15 cellular contexts compared by ENCODE assay signal in the genomic region with DNA sequence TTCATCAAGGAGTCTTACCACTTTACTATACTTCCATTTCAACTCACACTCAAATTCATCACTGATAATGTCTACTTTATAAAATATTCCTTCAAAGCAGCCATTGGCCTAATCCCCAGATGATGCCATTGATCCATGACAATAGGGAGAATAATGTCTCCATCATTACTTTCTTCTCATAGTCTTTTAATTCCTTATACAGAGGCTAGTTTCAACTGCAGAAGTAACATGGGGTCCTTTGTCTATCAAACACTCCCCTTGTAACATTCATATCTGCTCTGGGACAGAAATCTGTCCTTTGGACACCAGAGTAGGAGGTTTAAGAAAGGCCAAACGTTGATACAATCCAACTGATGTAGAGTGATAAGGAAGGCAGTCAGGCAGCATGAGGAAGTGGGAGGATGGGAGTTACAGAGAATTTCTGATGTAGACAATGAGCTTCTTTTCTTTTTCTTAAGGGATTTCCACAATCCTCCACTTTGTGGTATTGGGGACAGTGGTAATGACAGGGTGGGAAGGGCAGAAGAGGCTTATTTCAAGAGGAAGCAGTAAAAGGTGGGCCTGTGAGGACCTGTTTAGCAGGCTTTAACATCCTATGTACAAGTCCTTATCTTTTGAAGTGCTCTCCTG. TPM values are rescaled to one million over a fixed set of nuclear protein-coding genes. Genes with fewer than 3 reads are reported as not detected.
A peak's percentile ranks its signal among the peaks of the same experiment; 100 is the strongest.
DNase-seq lines count a peak whose midpoint lies in the region; ATAC-seq and TF ChIP-seq lines count a peak whose summit lies in the region.
"Had no signal": no experiment of that assay in that cellular context is flagged by ENCODE, and none has a peak within 500 bp of the region (broad histone marks: within the 10 kb centered on the region; RNA-seq: fewer than 3 reads in every experiment).

No MANE protein-coding gene starts in this region.

- no peaks in the 10 kb centered on the region for H3K27me3 ChIP-seq in CD8-positive, alpha-beta T cell (ENCODE audit: insufficient read depth, low read length)
- H3K27me3 ChIP-seq in SU-DHL-6 (ENCODE audit: low read length) (no peaks in the 10 kb centered on the region), prostate gland (replicated peaks; ENCODE audit: insufficient read depth) (no peaks in the 10 kb centered on the region)
- H3K27me3 ChIP-seq: uterus had no signal

- H2AFZ ChIP-seq in SU-DHL-6 (ENCODE audit: low read depth, low read length, severe bottlenecking): peak overlapping the region; percentile 1

- peaks cover 43% of the 10 kb centered on the region for H3F3A ChIP-seq in SU-DHL-6 (ENCODE audit: insufficient read depth)

- TF ChIP-seq CTCF in CD8-positive, alpha-beta T cell (IDR thresholded peaks at IDR 0.05): no peak
- TF ChIP-seq CTCF in SU-DHL-6 (IDR thresholded peaks at IDR 0.05; ENCODE audit: insufficient read depth, low read length, poor library complexity, severe bottlenecking) (no peak), prostate gland (IDR thresholded peaks at IDR 0.05) (no peak)

- H3K27ac ChIP-seq in CD8-positive, alpha-beta T cell (ENCODE audit: low read depth, low read length): no peak overlapping the region
- peak overlapping the region; percentile 80 for H3K27ac ChIP-seq in SU-DHL-6 (ENCODE audit: low read depth, low read length)
- H3K27ac ChIP-seq in prostate gland: no peak overlapping the region

- H3K9me2 ChIP-seq in SU-DHL-6 (replicated peaks; ENCODE audit: insufficient read depth, low read length): no peaks in the 10 kb centered on the region

- H3K4me1 ChIP-seq in CD8-positive, alpha-beta T cell (ENCODE audit: insufficient read depth, low read length): no peaks in the 10 kb centered on the region
- H3K4me1 ChIP-seq in prostate gland (replicated peaks): no peaks in the 10 kb centered on the region
- H3K4me1 ChIP-seq: uterus had no signal

- no peak overlapping the region for H3K4me3 ChIP-seq in CD8-positive, alpha-beta T cell (ENCODE audit: low read depth, low read length)
- H3K4me3 ChIP-seq in SU-DHL-6 (ENCODE audit: insufficient read depth, low read length, poor library complexity, severe bottlenecking) (peak overlapping the region; percentile 0), prostate gland (no peak overlapping the region)
- H3K4me3 ChIP-seq: uterus had no signal

- no peaks in the 10 kb centered on the region for H4K20me1 ChIP-seq in SU-DHL-6 (ENCODE audit: low read depth, low read length)

- H3K79me2 ChIP-seq in SU-DHL-6 (ENCODE audit: insufficient read depth, low read length): no peaks in the 10 kb centered on the region

- POLR2A ChIA-PET in CD8-positive, alpha-beta T cell (lab: Charles Lee): interaction anchor here (1.1 kb wide), 1 partner anchor 96 kb away, joined by 3 read pairs; no protein-coding TSS in a partner anchor

- H3K9me3 Mint-ChIP-seq in CD8-positive, alpha-beta T cell: no peaks in the 10 kb centered on the region
- peaks cover 0 to 5% (median 3%) of the 10 kb centered on the region in 7 donors for H3K9me3 Mint-ChIP-seq in naive B cell

- no peaks in the 10 kb centered on the region for H3K36me3 Mint-ChIP-seq in CD8-positive, alpha-beta T cell
- no peaks in the 10 kb centered on the region for H3K36me3 Mint-ChIP-seq in naive B cell
- H3K36me3 Mint-ChIP-seq: CD4-positive, CD25-positive, alpha-beta regulatory T cell had no signal

- H3K9ac ChIP-seq in SU-DHL-6 (ENCODE audit: low read length): peak overlapping the region; percentile 30; the same call in 1 of the 2 replicates

- peak overlapping the region; percentile 46 for H3K4me2 ChIP-seq in SU-DHL-6 (ENCODE audit: low read depth, low read length, poor library complexity, severe bottlenecking)

- 6% methylated on average over 1 of the region's 1 CpG for WGBS in prostate gland

- peaks cover 6% of the 10 kb centered on the region for H3K4me1 Mint-ChIP-seq in CD8-positive, alpha-beta T cell (ENCODE audit: low read depth)
- H3K4me1 Mint-ChIP-seq in naive B cell: peaks cover 48 to 73% (median 67%) of the 10 kb centered on the region in 3 donors

- no peaks in the 10 kb centered on the region for H3K36me3 ChIP-seq in CD8-positive, alpha-beta T cell (ENCODE audit: insufficient read depth, low read length)
- 0 out of 2 replicates have a peak, but pooled peaks cover 3% of the 10 kb centered on the region for H3K36me3 ChIP-seq in SU-DHL-6 (ENCODE audit: low read length)
- H3K36me3 ChIP-seq in prostate gland: no peaks in the 10 kb centered on the region
- H3K36me3 ChIP-seq: uterus had no signal

- no peak for ATAC-seq in CD8-positive, alpha-beta T cell
- ATAC-seq in GM19035 (IDR thresholded peaks at IDR 0.05; ENCODE audit: unreplicated experiment) (peak; percentile 2), naive B cell (ENCODE audit: low read depth in 2 of 2) (no peak)

- intact Hi-C loops in CD8-positive, alpha-beta T cell (cut with DNase I, micrococcal nuclease): no loop called here
- intact Hi-C loops in prostate gland (cut with DNase I): no loop called here

- DNase-seq in CD8-positive, alpha-beta T cell: no peak
- peak; percentile 44 for DNase-seq in naive B cell
- no peak for DNase-seq in T1000 (lab: John Stamatoyannopoulos, UW)
- DNase-seq in NCI-H1694 treated with DMSO at 0.1 percent for 48 hours (lab: John Stamatoyannopoulos, UW): no peak
- no peak for DNase-seq in GOT3 (lab: John Stamatoyannopoulos, UW)
- no peak for DNase-seq in prostate gland (ENCODE audit: low spot score)
- DNase-seq: aorta, glutamatergic neuron, NCI-H1092 treated with DMSO at 0.1 percent for 48 hours, NCI-H748 treated with DMSO at 0.1 percent for 48 hours, retina, uterus had no signal

- H3K4me3 Mint-ChIP-seq in CD8-positive, alpha-beta T cell: no peak overlapping the region
- peak overlapping the region; percentile 59 to 96 (median 82) for H3K4me3 Mint-ChIP-seq in naive B cell

- H3K27ac Mint-ChIP-seq in CD8-positive, alpha-beta T cell: peak overlapping the region; percentile 15
- H3K27ac Mint-ChIP-seq in naive B cell: peak overlapping the region; percentile 100

- TF ChIP-seq POLR2A in prostate gland (IDR thresholded peaks at IDR 0.05): no peak

- CTCF ChIA-PET in CD8-positive, alpha-beta T cell (lab: Charles Lee): interaction anchor here (1.0 to 2.1 kb wide), 4 partner anchors 9 to 44 kb away, joined by 3 to 9 read pairs (median 4); no protein-coding TSS in a partner anchor

- no peaks in the 10 kb centered on the region for H3K9me3 ChIP-seq in CD8-positive, alpha-beta T cell (ENCODE audit: low read length)
- H3K9me3 ChIP-seq in SU-DHL-6 (ENCODE audit: insufficient read depth, low read length) (no peaks in the 10 kb centered on the region), prostate gland (no peaks in the 10 kb centered on the region)
- H3K9me3 ChIP-seq: uterus had no signal

- peaks cover 2% of the 10 kb centered on the region for H3K27me3 Mint-ChIP-seq in CD8-positive, alpha-beta T cell (ENCODE audit: low read depth)
- H3K27me3 Mint-ChIP-seq in naive B cell: no peaks in the 10 kb centered on the region
- H3K27me3 Mint-ChIP-seq: CD4-positive, CD25-positive, alpha-beta regulatory T cell had no signal

RNA-seq across cellular contexts. Expression of a gene that starts 18.9 kb away (rescaled TPM):
- 10 to 100 TPM; 16.2 to 18.5 TPM for total RNA-seq in CD8-positive, alpha-beta T cell
- polyA plus RNA-seq in naive B cell (ENCODE audit: low read depth in 6 of 6): 100 to 1,000 TPM; 219 to 598 (median 388) TPM
- total RNA-seq in prostate gland: 10 to 100 TPM in 1 of 2 donors, 1 to 10 TPM in 1; 7.2 to 14.6 TPM

RNA-seq across cellular contexts. Expression of a gene that starts 45.1 kb away (rescaled TPM):
- 10 to 100 TPM; 40.5 to 45.7 TPM for total RNA-seq in CD8-positive, alpha-beta T cell
- 1,000 to 10,000 TPM; 2,534 to 3,526 (median 2,823) TPM for polyA plus RNA-seq in naive B cell (ENCODE audit: low read depth in 6 of 6)
- total RNA-seq in prostate gland: 10 to 100 TPM; 69.5 to 73.7 TPM

RNA-seq across cellular contexts. Expression of a gene that starts 47.5 kb away (rescaled TPM):
- 10 to 100 TPM; 55.3 to 58.6 TPM for total RNA-seq in CD8-positive, alpha-beta T cell
- 1,000 to 10,000 TPM; 1,951 to 3,267 (median 2,600) TPM for polyA plus RNA-seq in naive B cell (ENCODE audit: low read depth in 6 of 6)
- total RNA-seq in prostate gland: 10 to 100 TPM; 51.6 to 57.5 TPM

RNA-seq across cellular contexts. Expression of a gene that starts 59.9 kb away (rescaled TPM):
- 100 to 1,000 TPM; 333 to 340 TPM for total RNA-seq in CD8-positive, alpha-beta T cell
- 100 to 1,000 TPM in 1 of 6 donors, 10 to 100 TPM in 5; 26.9 to 148 (median 48.5) TPM for polyA plus RNA-seq in naive B cell (ENCODE audit: low read depth in 6 of 6)
- total RNA-seq in prostate gland: 100 to 1,000 TPM; 153 to 252 TPM
